Comparison of ENCODE assay signal across 21 cellular contexts in the genomic region with DNA sequence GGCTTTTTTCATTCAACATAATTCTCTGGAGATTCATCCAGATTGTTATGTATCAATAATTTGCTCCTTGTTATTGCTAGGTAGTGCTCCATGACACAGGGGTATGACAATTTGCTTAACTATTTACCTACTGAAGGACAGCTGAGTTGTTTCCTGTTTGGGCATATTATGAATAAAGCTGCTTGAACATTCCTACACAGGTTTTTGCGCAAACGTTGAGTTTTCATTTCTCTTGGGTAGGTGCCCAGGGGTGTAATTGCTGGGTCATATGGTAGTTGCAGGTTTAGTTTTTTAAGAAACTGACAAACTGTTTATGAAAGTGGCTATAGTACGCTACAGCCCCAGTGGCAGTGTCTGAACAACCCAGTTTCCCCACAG. TPM values are rescaled to one million over a fixed set of nuclear protein-coding genes. Genes with fewer than 3 reads are reported as not detected.
DNase-seq lines count a peak whose midpoint lies in the region; ATAC-seq and TF ChIP-seq lines count a peak whose summit lies in the region.
"Had no signal": no experiment of that assay in that cellular context is flagged by ENCODE, and none has a peak within 500 bp of the region (broad histone marks: within the 10 kb centered on the region; RNA-seq: fewer than 3 reads in every experiment).

No MANE protein-coding gene starts in this region.

- H2AK5ac ChIP-seq in neuronal stem cell (ENCODE audit: low read depth, low read length), result no peak overlapping the region

- CTCF ChIA-PET in MCF 10A (lab: Yijun Ruan, JAX), result interaction anchor here (0.6 to 0.7 kb wide), 2 partner anchors 14 to 408 kb away, joined by 3 read pairs; no protein-coding TSS in a partner anchor

- H3K36me3 Mint-ChIP-seq in activated naive CD4-positive, alpha-beta T cell treated with anti-CD3 and anti-CD28 coated beads, Interleukin-2, amount 50 U/mL, for 72 hours, result peaks cover 0 to 14% of the 10 kb centered on the region in 2 donors
- peaks cover 22% of the 10 kb centered on the region for H3K36me3 Mint-ChIP-seq in MCF 10A (ENCODE audit: insufficient read depth, unreplicated experiment)

- BruUV-seq in MCF 10A (replicated peaks; lab: Mats Ljungman, UMichigan), result TSS peak; percentile 47

- intact Hi-C loops in MCF 10A (cut with micrococcal nuclease) (loop anchor here (1.0 kb wide), 1 partner anchor 20 kb away; no protein-coding TSS in a partner anchor), esophagus squamous epithelium (cut with DNase I) (no loop called here)

- no peak overlapping the region for H3K4me3 ChIP-seq in esophagus squamous epithelium
- H3K4me3 ChIP-seq in neuronal stem cell (ENCODE audit: low read length in 2 of 2), result no peak overlapping the region
- H3K4me3 ChIP-seq: A549, HAP-1, SJSA1 had no signal

- no peaks in the 10 kb centered on the region for H3K79me1 ChIP-seq in neuronal stem cell (ENCODE audit: low read depth, low read length)

- H3K4me2 ChIP-seq in neuronal stem cell (ENCODE audit: insufficient read depth, low read length, poor library complexity, severe bottlenecking), result no peak overlapping the region
- H3K4me2 ChIP-seq: A549 had no signal

- no peak overlapping the region for H2BK15ac ChIP-seq in neuronal stem cell (ENCODE audit: low read length)

- peak overlapping the region; percentile 62 to 75 (median 70) for H3K27ac ChIP-seq in esophagus squamous epithelium
- H3K27ac ChIP-seq in neuronal stem cell (replicated peaks; ENCODE audit: low read length), result no peak overlapping the region
- H3K27ac ChIP-seq: A549, SJSA1 had no signal

- H3K27me3 ChIP-seq in esophagus squamous epithelium (no peaks in the 10 kb centered on the region), neuronal stem cell (ENCODE audit: control insufficient read depth in 3 of 3, insufficient read depth in 3 of 3, low read depth in 1 of 3, low read length in 3 of 3) (peaks cover 0 to 3% (median 0%) of the 10 kb centered on the region in 3 experiments)
- H3K27me3 ChIP-seq: SJSA1 had no signal

- TF ChIP-seq POLR2A in esophagus squamous epithelium (IDR thresholded peaks at IDR 0.05), result no peak

- H4K8ac ChIP-seq in neuronal stem cell (ENCODE audit: low read depth, low read length), result no peak overlapping the region

- H3K27ac Mint-ChIP-seq in activated naive CD4-positive, alpha-beta T cell treated with anti-CD3 and anti-CD28 coated beads, Interleukin-2, amount 50 U/mL, for 72 hours, result peak overlapping the region; percentile 29 to 31
- H3K27ac Mint-ChIP-seq in MCF 10A (ENCODE audit: low read depth, unreplicated experiment), result peak overlapping the region; percentile 84
- H3K27ac Mint-ChIP-seq: CD4-positive, alpha-beta T cell had no signal

- H3K4me3 Mint-ChIP-seq in MCF 10A (ENCODE audit: unreplicated experiment), result peak overlapping the region; percentile 61
- H3K4me3 Mint-ChIP-seq: CD4-positive, alpha-beta T cell had no signal

- no peak overlapping the region for H3K9ac ChIP-seq in neuronal stem cell (ENCODE audit: low read depth, low read length, poor library complexity)

- H3K27me3 Mint-ChIP-seq in MCF 10A (ENCODE audit: insufficient read depth, unreplicated experiment), result no peaks in the 10 kb centered on the region
- H3K27me3 Mint-ChIP-seq: CD4-positive, alpha-beta T cell had no signal

- no peak for TF ChIP-seq CTCF in MCF 10A (IDR thresholded peaks at IDR 0.05; ENCODE audit: unreplicated experiment)
- no peak for TF ChIP-seq CTCF in esophagus squamous epithelium (IDR thresholded peaks at IDR 0.05)

- DNase-seq in activated naive CD4-positive, alpha-beta T cell treated with anti-CD3 and anti-CD28 coated beads, Interleukin-2, amount 50 U/mL, for 72 hours (ENCODE audit: low spot score in 2 of 2), result no peak
- DNase-seq in activated naive CD4-positive, alpha-beta T cell treated with anti-CD3 and anti-CD28 coated beads, Interleukin-2, amount 50 U/mL, for 16 hours, result no peak
- DNase-seq in MCF 10A (ENCODE audit: unreplicated experiment) (peak; percentile 88), esophagus squamous epithelium (lab: John Stamatoyannopoulos, UW) (no peak), neuronal stem cell (ENCODE audit: low spot score) (no peak), cerebellar nuclear complex (lab: John Stamatoyannopoulos, UW) (no peak), OCI-M1 (lab: John Stamatoyannopoulos, UW) (no peak)
- DNase-seq: CD4-positive, alpha-beta T cell; DMS153; GDM1; KBM-7; MV-4-11; NCI-H187; NCI-H2107; NCI-H2227 treated with DMSO at 0.1 percent for 48 hours; NCI-H524; NCI-H82 had no signal

- H2BK120ac ChIP-seq in neuronal stem cell (ENCODE audit: low read depth, low read length), result no peak overlapping the region

- POLR2A ChIA-PET in MCF 10A (lab: Yijun Ruan, JAX), result interaction anchor here (1.1 to 4.3 kb wide), 5 partner anchors 10 to 278 kb away, joined by 3 to 34 read pairs (median 3); partner anchors contain the start of gene BDH1

- peaks cover 0 to 63% (median 0%) of the 10 kb centered on the region in 3 donors for H3K36me3 ChIP-seq in esophagus squamous epithelium
- H3K36me3 ChIP-seq in neuronal stem cell (replicated peaks in 1 of 2; ENCODE audit: control insufficient read depth in 2 of 2, insufficient read depth in 2 of 2, low read length in 2 of 2), result peaks cover 0 to 4% of the 10 kb centered on the region in 2 donors
- H3K36me3 ChIP-seq: SJSA1 had no signal

- no peaks in the 10 kb centered on the region for H3K9me3 ChIP-seq in esophagus squamous epithelium
- H3K9me3 ChIP-seq in neuronal stem cell (replicated peaks in 1 of 2; ENCODE audit: control insufficient read depth in 2 of 2, insufficient read depth in 1 of 2, low read depth in 1 of 2, low read length in 2 of 2), result peaks cover 0 to 3% of the 10 kb centered on the region in 2 donors
- H3K9me3 ChIP-seq: A549, HAP-1, SJSA1 had no signal

- H3K4me1 ChIP-seq in esophagus squamous epithelium (peaks cover 13 to 39% (median 17%) of the 10 kb centered on the region in 3 donors), neuronal stem cell (ENCODE audit: control insufficient read depth in 2 of 2, insufficient read depth in 1 of 2, low read depth in 1 of 2, low read length in 2 of 2) (no peaks in the 10 kb centered on the region)
- H3K4me1 ChIP-seq: A549, HAP-1, SJSA1 had no signal

- no peaks in the 10 kb centered on the region for H3K9me3 Mint-ChIP-seq in activated naive CD4-positive, alpha-beta T cell treated with anti-CD3 and anti-CD28 coated beads, Interleukin-2, amount 50 U/mL, for 72 hours
- H3K9me3 Mint-ChIP-seq in MCF 10A (ENCODE audit: unreplicated experiment), result no peaks in the 10 kb centered on the region
- H3K9me3 Mint-ChIP-seq: CD4-positive, alpha-beta T cell had no signal

- 59 to 67% methylated on average over 3 of the region's 3 CpGs for WGBS in esophagus squamous epithelium, 2 donors
- WGBS in neuronal stem cell (ENCODE audit: extremely low coverage in 2 of 2, insufficient read length in 2 of 2, insufficient replicate concordance in 1 of 2), 2 donors, result no CpG with 5 or more reads among the region's 3 CpGs

- H2AFZ ChIP-seq in neuronal stem cell (ENCODE audit: low read length), result no peak overlapping the region

- no peak overlapping the region for H3K4ac ChIP-seq in neuronal stem cell (ENCODE audit: low read length)

- no peak for ATAC-seq in activated naive CD4-positive, alpha-beta T cell treated with anti-CD3 and anti-CD28 coated beads, Interleukin-2, amount 50 U/mL, for 72 hours
- no peak for ATAC-seq in HG03457 (IDR thresholded peaks at IDR 0.05; ENCODE audit: unreplicated experiment)
- ATAC-seq: A549 had no signal

- no peak overlapping the region for H3K14ac ChIP-seq in neuronal stem cell (ENCODE audit: low read length)

- no peak overlapping the region for H2BK5ac ChIP-seq in neuronal stem cell (ENCODE audit: low read length)

- H2BK12ac ChIP-seq in neuronal stem cell (ENCODE audit: low read length), result no peak overlapping the region

- H3K18ac ChIP-seq in neuronal stem cell (ENCODE audit: low read length), result no peak overlapping the region

- H3K23ac ChIP-seq in neuronal stem cell (ENCODE audit: low read depth, low read length, poor library complexity), result no peak overlapping the region

- H4K91ac ChIP-seq in neuronal stem cell (ENCODE audit: low read depth, low read length, poor library complexity), result no peak overlapping the region

- peaks cover 19% of the 10 kb centered on the region for H3K4me1 Mint-ChIP-seq in MCF 10A (ENCODE audit: insufficient read depth, unreplicated experiment)

RNA-seq across cellular contexts. Expression of gene BDH1, which starts 21.4 kb away (rescaled TPM):
- 100 to 1,000 TPM in 1 of 2 donors, 10 to 100 TPM in 1; 57.3 to 131 TPM for total RNA-seq in activated naive CD4-positive, alpha-beta T cell treated with anti-CD3 and anti-CD28 coated beads, Interleukin-2, amount 50 U/mL, for 72 hours
- total RNA-seq in MCF 10A (2022) (38.6 and 41.9 TPM in 2 replicates), esophagus squamous epithelium (10 to 100 TPM; 44.4 to 60.6 (median 52.2) TPM)
- 8.7 TPM for polyA plus RNA-seq in neuronal stem cell (2013, experiment 1 of 2)
- 8.8 TPM for polyA plus RNA-seq in neuronal stem cell (2013, experiment 2 of 2)
